In genomic region chr1:22970096-22970495, GRCh38 we compare ENCODE assay signal across 11 cellular contexts. TPM values are rescaled to one million over a fixed set of nuclear protein-coding genes. Genes with fewer than 3 reads are reported as not detected.
"Had no signal": no experiment of that assay in that cellular context is flagged by ENCODE, and none has a peak within 500 bp of the region (broad histone marks: within the 10 kb centered on the region; RNA-seq: fewer than 3 reads in every experiment).

No MANE protein-coding gene starts in this region.

- DNase-seq: GM23248, GOT3, H7, H9, HCEC 1CT, HFFc6 had no signal

- ATAC-seq: GM23338, HCT116 had no signal

- H3K9ac ChIP-seq: GM23248 had no signal

- H2AFZ ChIP-seq: GM23248 had no signal

- FAIRE-seq: H1, H54 had no signal

- H3K4me2 ChIP-seq: GM23338 had no signal

- H3K4me3 ChIP-seq: GM23248, GM23338 had no signal

- H3K27ac ChIP-seq: GM23248 had no signal

RNA-seq across cellular contexts. Expression of gene LACTBL1, which starts 2.6 kb away (rescaled TPM):
- total RNA-seq: GM23248, GM23338, H1, H4, H7, H9, HFFc6 had no signal
- polyA plus RNA-seq: GM23248, GM23338, H1 had no signal

RNA-seq across cellular contexts. Expression of gene TEX46, which starts 45.6 kb away (rescaled TPM):
- total RNA-seq: GM23248, GM23338, H1, H4, H7, H9, HFFc6 had no signal
- polyA plus RNA-seq: GM23248, H1 had no signal
